In the genomic region with DNA sequence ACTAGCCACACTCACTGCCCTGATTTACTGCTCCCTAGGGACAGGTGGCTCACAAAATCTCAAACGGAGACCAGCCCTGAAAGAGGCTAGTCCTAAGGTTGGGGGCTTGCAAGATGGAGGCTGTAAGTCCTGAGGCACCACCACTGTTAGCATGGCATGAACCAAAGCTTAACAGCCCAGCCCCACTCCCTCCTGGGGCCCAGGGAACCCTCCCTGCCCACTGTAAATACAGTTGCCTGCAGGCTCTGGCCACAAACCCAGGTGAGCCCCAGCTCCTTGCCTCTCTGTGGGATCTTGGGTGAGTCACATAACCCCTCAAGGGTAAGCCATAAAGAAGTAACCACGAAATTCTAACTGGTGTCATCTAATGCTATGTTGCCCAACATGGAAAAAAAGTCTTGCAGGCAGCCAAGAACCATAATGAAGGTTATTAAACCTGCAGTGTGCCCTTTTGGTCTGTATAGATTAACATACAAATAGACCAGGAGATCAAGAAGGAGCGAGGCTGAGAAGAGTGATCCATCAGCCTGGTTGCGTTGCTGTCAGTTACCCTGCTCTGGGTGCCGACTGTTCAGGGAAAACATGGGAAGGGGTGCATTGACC, we compare ENCODE assay signal across 9 cellular contexts. TPM values are rescaled to one million over a fixed set of nuclear protein-coding genes. Genes with fewer than 3 reads are reported as not detected.
A peak's percentile ranks its signal among the peaks of the same experiment; 100 is the strongest.
DNase-seq lines count a peak whose midpoint lies in the region; ATAC-seq and TF ChIP-seq lines count a peak whose summit lies in the region.
"Had no signal": no experiment of that assay in that cellular context is flagged by ENCODE, and none has a peak within 500 bp of the region (broad histone marks: within the 10 kb centered on the region; RNA-seq: fewer than 3 reads in every experiment).

No MANE protein-coding gene starts in this region.

- H3K4me1 Mint-ChIP-seq in T-helper 1 cell treated with Interleukin-12 subunit alpha and Interleukin-12 subunit beta and Interleukin-4 antibody, amounts not matched to agents 30 μg/mL and 1 μg/mL, for 36 hours (ENCODE audit: low read depth): peaks cover 39% of the 10 kb centered on the region
- peaks cover 15% of the 10 kb centered on the region for H3K4me1 Mint-ChIP-seq in MCF 10A (ENCODE audit: insufficient read depth, unreplicated experiment)

- peak overlapping the region; percentile 93 for H3K27ac Mint-ChIP-seq in T-helper 1 cell treated with Interleukin-12 subunit alpha and Interleukin-12 subunit beta and Interleukin-4 antibody, amounts not matched to agents 30 μg/mL and 1 μg/mL, for 36 hours
- H3K27ac Mint-ChIP-seq in MCF 10A (ENCODE audit: low read depth, unreplicated experiment): no peak overlapping the region

- ATAC-seq in GM19351 (IDR thresholded peaks at IDR 0.05; ENCODE audit: unreplicated experiment): no peak
- ATAC-seq in GM19463 (IDR thresholded peaks at IDR 0.05; ENCODE audit: unreplicated experiment): no peak
- ATAC-seq in GM19035 (IDR thresholded peaks at IDR 0.05; ENCODE audit: unreplicated experiment): no peak

- TF ChIP-seq CTCF in MCF 10A (IDR thresholded peaks at IDR 0.05; ENCODE audit: unreplicated experiment): no peak

- H3K27me3 Mint-ChIP-seq in T-helper 1 cell treated with Interleukin-12 subunit alpha and Interleukin-12 subunit beta and Interleukin-4 antibody, amounts not matched to agents 30 μg/mL and 1 μg/mL, for 36 hours (ENCODE audit: low read depth): no peaks in the 10 kb centered on the region
- H3K27me3 Mint-ChIP-seq in MCF 10A (ENCODE audit: insufficient read depth, unreplicated experiment): no peaks in the 10 kb centered on the region

- no TSS peak for BruUV-seq in MCF 10A (replicated peaks; lab: Mats Ljungman, UMichigan)

- no peak for DNase-seq in HEK293T (ENCODE audit: extremely low spot score)
- peak; percentile 82 for DNase-seq in MCF 10A (ENCODE audit: unreplicated experiment)
- DNase-seq in stimulated activated CD4-positive, alpha-beta T cell treated with anti-CD3 and anti-CD28 coated beads, Interleukin-1b, Interleukin-23, amount 100 ng/mL, for 48 hours: peak; percentile 74
- no peak for DNase-seq in inferior parietal cortex (ENCODE audit: extremely low spot score)

- intact Hi-C loops in MCF 10A (cut with micrococcal nuclease): loop anchor here (10.0 kb wide), 1 partner anchor 244 kb away; a partner anchor contains a TSS

- CTCF ChIA-PET in HEK293T (lab: Yijun Ruan, JAX): no interaction called here
- CTCF ChIA-PET in MCF 10A (lab: Yijun Ruan, JAX): interaction anchor here (0.6 to 0.7 kb wide), 3 partner anchors 36 to 1171 kb away, joined by 3 read pairs; no protein-coding TSS in a partner anchor

- peaks cover 27% of the 10 kb centered on the region for H3K36me3 Mint-ChIP-seq in T-helper 1 cell treated with Interleukin-12 subunit alpha and Interleukin-12 subunit beta and Interleukin-4 antibody, amounts not matched to agents 30 μg/mL and 1 μg/mL, for 36 hours (ENCODE audit: low read depth)
- H3K36me3 Mint-ChIP-seq in MCF 10A (ENCODE audit: insufficient read depth, unreplicated experiment): peaks cover 66% of the 10 kb centered on the region

- POLR2A ChIA-PET in HEK293T (lab: Yijun Ruan, JAX) (interaction anchor here (0.9 kb wide), 1 partner anchor 128 kb away, joined by 3 read pairs; no protein-coding TSS in a partner anchor), MCF 10A (lab: Yijun Ruan, JAX) (interaction anchor here (0.7 to 1.6 kb wide), 2 partner anchors 14 to 107 kb away, joined by 3 to 4 read pairs; no protein-coding TSS in a partner anchor)

- no peaks in the 10 kb centered on the region for H3K9me3 Mint-ChIP-seq in T-helper 1 cell treated with Interleukin-12 subunit alpha and Interleukin-12 subunit beta and Interleukin-4 antibody, amounts not matched to agents 30 μg/mL and 1 μg/mL, for 36 hours
- no peaks in the 10 kb centered on the region for H3K9me3 Mint-ChIP-seq in MCF 10A (ENCODE audit: unreplicated experiment)

- peak overlapping the region; percentile 84 for H3K4me3 Mint-ChIP-seq in T-helper 1 cell treated with Interleukin-12 subunit alpha and Interleukin-12 subunit beta and Interleukin-4 antibody, amounts not matched to agents 30 μg/mL and 1 μg/mL, for 36 hours
- peak overlapping the region; percentile 86 for H3K4me3 Mint-ChIP-seq in MCF 10A (ENCODE audit: unreplicated experiment)

TF ChIP-seq in HEK293T, 16 proteins besides CTCF, POLR2A, EP300 and RAD21:
- TF ChIP-seq, protein P1, sequence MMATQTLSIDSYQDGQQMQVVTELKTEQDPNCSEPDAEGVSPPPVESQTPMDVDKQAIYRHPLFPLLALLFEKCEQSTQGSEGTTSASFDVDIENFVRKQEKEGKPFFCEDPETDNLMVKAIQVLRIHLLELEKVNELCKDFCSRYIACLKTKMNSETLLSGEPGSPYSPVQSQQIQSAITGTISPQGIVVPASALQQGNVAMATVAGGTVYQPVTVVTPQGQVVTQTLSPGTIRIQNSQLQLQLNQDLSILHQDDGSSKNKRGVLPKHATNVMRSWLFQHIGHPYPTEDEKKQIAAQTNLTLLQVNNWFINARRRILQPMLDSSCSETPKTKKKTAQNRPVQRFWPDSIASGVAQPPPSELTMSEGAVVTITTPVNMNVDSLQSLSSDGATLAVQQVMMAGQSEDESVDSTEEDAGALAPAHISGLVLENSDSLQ (IDR thresholded peaks at IDR 0.05): peak; percentile 14; the same call in 1 of the 2 replicates
- TF ChIP-seq FOXK2 (IDR thresholded peaks at IDR 0.05): no peak

RNA-seq across cellular contexts. Expression of a gene that starts 1.7 kb away (rescaled TPM):
- 19.7 and 24.5 TPM in 2 replicates for total RNA-seq in MCF 10A (2022)

RNA-seq across cellular contexts. Expression of a gene that starts 30.0 kb away (rescaled TPM):
- total RNA-seq in MCF 10A (2022): 20.0 and 22.7 TPM in 2 replicates

RNA-seq across cellular contexts. Expression of a gene that starts 44.3 kb away (rescaled TPM):
- total RNA-seq in MCF 10A (2022): not detected in 2 replicates
- total RNA-seq: pulmonary artery endothelial cell had no signal

Comparison
In these comparisons a context has a peak if more than half of its experiments do, and no peak if none do; other contexts are left out.
1. DNase-seq: peak in MCF 10A (single experiment) and stimulated activated CD4-positive, alpha-beta T cell treated with anti-CD3 and anti-CD28 coated beads, Interleukin-1b, Interleukin-23, amount 100 ng/mL, for 48 hours (single experiment); none in HEK293T (single experiment) and inferior parietal cortex (single experiment).